8 cellular contexts compared by ENCODE assay signal in genomic region chr2:227817940-227818568, GRCh38. TPM values are rescaled to one million over a fixed set of nuclear protein-coding genes. Genes with fewer than 3 reads are reported as not detected.
A peak's percentile ranks its signal among the peaks of the same experiment; 100 is the strongest.
DNase-seq lines count a peak whose midpoint lies in the region; ATAC-seq and TF ChIP-seq lines count a peak whose summit lies in the region.

No MANE protein-coding gene starts in this region.

- DNase-seq in A172 (ENCODE audit: low spot score) (peak; percentile 100), RPMI8226 (peak; percentile 36), foreskin melanocyte (peak; percentile 92), prostate gland (ENCODE audit: low spot score) (peak; percentile 50), OCI-M2 (lab: John Stamatoyannopoulos, UW; ENCODE audit: unreplicated experiment) (no peak)
- peak; percentile 89 for DNase-seq in activated effector memory CD4-positive, alpha-beta T cell treated with anti-CD3 and anti-CD28 coated beads, Interleukin-2, amount 50 U/mL, for 16 hours

- no peaks in the 10 kb centered on the region for H3K9me3 ChIP-seq in prostate gland

- 42% methylated on average over 9 of the region's 9 CpGs for WGBS in prostate gland

- H3K4me3 ChIP-seq in prostate gland: no peak overlapping the region

- no peak for TF ChIP-seq CTCF in prostate gland (IDR thresholded peaks at IDR 0.05)

- intact Hi-C loops in prostate gland (cut with DNase I): no loop called here

- H3K36me3 ChIP-seq in prostate gland: no peaks in the 10 kb centered on the region

- peak; percentile 49 for ATAC-seq in GM21529 (IDR thresholded peaks at IDR 0.05; ENCODE audit: unreplicated experiment)
- ATAC-seq in GM21717 (IDR thresholded peaks at IDR 0.05; ENCODE audit: unreplicated experiment): no peak

- H3K27me3 ChIP-seq in prostate gland (replicated peaks; ENCODE audit: insufficient read depth): no peaks in the 10 kb centered on the region

- H3K27ac ChIP-seq in prostate gland: no peak overlapping the region

- TF ChIP-seq POLR2A in prostate gland (IDR thresholded peaks at IDR 0.05): no peak

- no peaks in the 10 kb centered on the region for H3K4me1 ChIP-seq in prostate gland (replicated peaks)

RNA-seq across cellular contexts. Expression of gene CCL20, which starts 4.4 kb away (rescaled TPM):
- not detected in 2 replicates for total RNA-seq in A172 (2014; rRNA removed; shearing (Covaris generic))
- 1 to 10 TPM in 1 of 2 donors, not detected in 1; 1.6 TPM for total RNA-seq in prostate gland

RNA-seq across cellular contexts. Expression of gene DAW1, which starts 53.4 kb away (rescaled TPM):
- total RNA-seq in A172 (2014; rRNA removed; shearing (Covaris generic)): 1.7 and 2.0 TPM in 2 replicates
- 1 to 10 TPM in 1 of 2 donors, not detected in 1; 3.0 TPM for total RNA-seq in prostate gland
